ENCODE assay signal across 23 cellular contexts in genomic region chr12:68038650-68039049, GRCh38. TPM values are rescaled to one million over a fixed set of nuclear protein-coding genes. Genes with fewer than 3 reads are reported as not detected.
DNase-seq lines count a peak whose midpoint lies in the region; ATAC-seq and TF ChIP-seq lines count a peak whose summit lies in the region.
"Had no signal": no experiment of that assay in that cellular context is flagged by ENCODE, and none has a peak within 500 bp of the region (broad histone marks: within the 10 kb centered on the region; RNA-seq: fewer than 3 reads in every experiment).

No MANE protein-coding gene starts in this region.

- H3K27ac Mint-ChIP-seq in activated CD4-positive, alpha-beta T cell treated with anti-CD3 and anti-CD28 coated beads, Interleukin-2, amount 10 ng/mL, durations not matched to agents 24 days and 14 days = peak overlapping the region; percentile 13
- H3K27ac Mint-ChIP-seq in activated T-helper 1 cell treated with anti-CD3 and anti-CD28 coated beads, Interleukin-12 subunit alpha, Interleukin-12 subunit beta, Interleukin-2, Interleukin-4 antibody, amounts not matched to agents 30 ng/mL and 10 ng/mL and 1 ng/mL, durations not matched to agents 14 hours and 24 hours and 36 hours = peak overlapping the region; percentile 92
- H3K27ac Mint-ChIP-seq in stimulated activated effector memory CD8-positive, alpha-beta T cell treated with anti-CD3 and anti-CD28 coated beads, Interleukin-12 subunit alpha, Interleukin-12 subunit beta, amount 100 ng/mL, for 72 hours = peak overlapping the region; percentile 75
- H3K27ac Mint-ChIP-seq: HFFc6 had no signal

- H3K27me3 Mint-ChIP-seq in activated CD4-positive, alpha-beta T cell treated with anti-CD3 and anti-CD28 coated beads, Interleukin-2, amount 10 ng/mL, durations not matched to agents 24 days and 14 days = no peaks in the 10 kb centered on the region
- H3K27me3 Mint-ChIP-seq in activated T-helper 1 cell treated with anti-CD3 and anti-CD28 coated beads, Interleukin-12 subunit alpha, Interleukin-12 subunit beta, Interleukin-2, Interleukin-4 antibody, amounts not matched to agents 30 ng/mL and 10 ng/mL and 1 ng/mL, durations not matched to agents 14 hours and 24 hours and 36 hours (ENCODE audit: insufficient read depth) = no peaks in the 10 kb centered on the region
- H3K27me3 Mint-ChIP-seq: CD4-positive, alpha-beta memory T cell had no signal

- TF ChIP-seq CTCF in lower leg skin (IDR thresholded peaks at IDR 0.05) = no peak

- H3K4me3 Mint-ChIP-seq in activated CD4-positive, alpha-beta T cell treated with anti-CD3 and anti-CD28 coated beads, Interleukin-2, amount 10 ng/mL, durations not matched to agents 24 days and 14 days = no peak overlapping the region
- no peak overlapping the region for H3K4me3 Mint-ChIP-seq in activated T-helper 1 cell treated with anti-CD3 and anti-CD28 coated beads, Interleukin-12 subunit alpha, Interleukin-12 subunit beta, Interleukin-2, Interleukin-4 antibody, amounts not matched to agents 30 ng/mL and 10 ng/mL and 1 ng/mL, durations not matched to agents 14 hours and 24 hours and 36 hours
- H3K4me3 Mint-ChIP-seq in stimulated activated effector memory CD8-positive, alpha-beta T cell treated with anti-CD3 and anti-CD28 coated beads, Interleukin-12 subunit alpha, Interleukin-12 subunit beta, amount 100 ng/mL, for 72 hours = no peak overlapping the region
- H3K4me3 Mint-ChIP-seq: CD4-positive, alpha-beta memory T cell; HFFc6 had no signal

- 75 to 80% methylated on average over 3 of the region's 3 CpGs for WGBS in lower leg skin, 2 donors

- peaks cover 47% of the 10 kb centered on the region for H3K4me1 Mint-ChIP-seq in activated CD4-positive, alpha-beta T cell treated with anti-CD3 and anti-CD28 coated beads, Interleukin-2, amount 10 ng/mL, durations not matched to agents 24 days and 14 days
- H3K4me1 Mint-ChIP-seq in activated T-helper 1 cell treated with anti-CD3 and anti-CD28 coated beads, Interleukin-12 subunit alpha, Interleukin-12 subunit beta, Interleukin-2, Interleukin-4 antibody, amounts not matched to agents 30 ng/mL and 10 ng/mL and 1 ng/mL, durations not matched to agents 14 hours and 24 hours and 36 hours (ENCODE audit: low read depth) = peaks cover 83% of the 10 kb centered on the region
- H3K4me1 Mint-ChIP-seq in stimulated activated effector memory CD8-positive, alpha-beta T cell treated with anti-CD3 and anti-CD28 coated beads, Interleukin-12 subunit alpha, Interleukin-12 subunit beta, amount 100 ng/mL, for 72 hours = peaks cover 63% of the 10 kb centered on the region

- TF ChIP-seq POLR2A in lower leg skin (IDR thresholded peaks at IDR 0.05) = no peak

- ATAC-seq in stimulated activated effector memory CD8-positive, alpha-beta T cell treated with anti-CD3 and anti-CD28 coated beads, Interleukin-12 subunit alpha, Interleukin-12 subunit beta, amount 100 ng/mL, for 72 hours = no peak
- ATAC-seq in HG02798 (IDR thresholded peaks at IDR 0.05; ENCODE audit: poor library complexity, unreplicated experiment) = no peak
- ATAC-seq: A549 had no signal

- no peak overlapping the region for H3K4me3 ChIP-seq in lower leg skin (ENCODE audit: low read depth, poor library complexity, severe bottlenecking)
- H3K4me3 ChIP-seq: A549, HAP-1 had no signal

- peaks cover 12% of the 10 kb centered on the region for H3K9me3 Mint-ChIP-seq in activated CD4-positive, alpha-beta T cell treated with anti-CD3 and anti-CD28 coated beads, Interleukin-2, amount 10 ng/mL, durations not matched to agents 24 days and 14 days
- H3K9me3 Mint-ChIP-seq in activated T-helper 1 cell treated with anti-CD3 and anti-CD28 coated beads, Interleukin-12 subunit alpha, Interleukin-12 subunit beta, Interleukin-2, Interleukin-4 antibody, amounts not matched to agents 30 ng/mL and 10 ng/mL and 1 ng/mL, durations not matched to agents 14 hours and 24 hours and 36 hours = peaks cover 13% of the 10 kb centered on the region
- peaks cover 5% of the 10 kb centered on the region for H3K9me3 Mint-ChIP-seq in stimulated activated effector memory CD8-positive, alpha-beta T cell treated with anti-CD3 and anti-CD28 coated beads, Interleukin-12 subunit alpha, Interleukin-12 subunit beta, amount 100 ng/mL, for 72 hours
- H3K9me3 Mint-ChIP-seq: CD4-positive, alpha-beta memory T cell; HFFc6 had no signal

- no peak for DNase-seq in activated CD4-positive, alpha-beta T cell treated with anti-CD3 and anti-CD28 coated beads, Interleukin-2, amount 10 ng/mL, durations not matched to agents 24 days and 14 days
- DNase-seq in activated CD4-positive, alpha-beta T cell treated with anti-CD3 and anti-CD28 coated beads for 1 hour = no peak
- DNase-seq in NCI-H526 (lab: John Stamatoyannopoulos, UW) (peak; percentile 16 to 32), lower leg skin (ENCODE audit: low spot score in 2 of 2) (no peak)
- no peak for DNase-seq in activated T-helper 1 cell treated with anti-CD3 and anti-CD28 coated beads, Interleukin-12 subunit alpha, Interleukin-12 subunit beta, Interleukin-2, Interleukin-4 antibody, amounts not matched to agents 30 ng/mL and 10 ng/mL and 1 ng/mL, durations not matched to agents 14 hours and 24 hours and 36 hours (ENCODE audit: low spot score)
- no peak for DNase-seq in stimulated activated effector memory CD8-positive, alpha-beta T cell treated with anti-CD3 and anti-CD28 coated beads, Interleukin-12 subunit alpha, Interleukin-12 subunit beta, amount 100 ng/mL, for 72 hours (ENCODE audit: low spot score in 2 of 2)
- DNase-seq: 8988T; ACHN; AML-193; C1 segment of cervical spinal cord; Calu3; CD4-positive, alpha-beta memory T cell; COR-L47; DMS53; DMS79 treated with DMSO at 0.1 percent for 48 hours; GF-D8; GOT3; HFFc6 had no signal

- no peaks in the 10 kb centered on the region for H3K36me3 Mint-ChIP-seq in activated CD4-positive, alpha-beta T cell treated with anti-CD3 and anti-CD28 coated beads, Interleukin-2, amount 10 ng/mL, durations not matched to agents 24 days and 14 days (ENCODE audit: low read depth)
- H3K36me3 Mint-ChIP-seq in activated T-helper 1 cell treated with anti-CD3 and anti-CD28 coated beads, Interleukin-12 subunit alpha, Interleukin-12 subunit beta, Interleukin-2, Interleukin-4 antibody, amounts not matched to agents 30 ng/mL and 10 ng/mL and 1 ng/mL, durations not matched to agents 14 hours and 24 hours and 36 hours (ENCODE audit: low read depth) = peaks cover 23% of the 10 kb centered on the region
- H3K36me3 Mint-ChIP-seq in stimulated activated effector memory CD8-positive, alpha-beta T cell treated with anti-CD3 and anti-CD28 coated beads, Interleukin-12 subunit alpha, Interleukin-12 subunit beta, amount 100 ng/mL, for 72 hours = peaks cover 4% of the 10 kb centered on the region

- intact Hi-C loops in activated CD4-positive, alpha-beta T cell treated with anti-CD3 and anti-CD28 coated beads, Interleukin-2, amount 10 ng/mL, durations not matched to agents 24 days and 14 days (cut with micrococcal nuclease) = loop anchor here (5.0 kb wide), 2 partner anchors 36 to 294 kb away; partner anchors contain the start of gene MDM1
- intact Hi-C loops in activated T-helper 1 cell treated with anti-CD3 and anti-CD28 coated beads, Interleukin-12 subunit alpha, Interleukin-12 subunit beta, Interleukin-2, Interleukin-4 antibody, amounts not matched to agents 30 ng/mL and 10 ng/mL and 1 ng/mL, durations not matched to agents 14 hours and 24 hours and 36 hours (cut with micrococcal nuclease) = loop anchor here (5.0 kb wide), 1 partner anchor 96 kb away; no protein-coding TSS in a partner anchor
- intact Hi-C loops in lower leg skin (cut with DNase I; ENCODE audit: low total_unique reads) = no loop called here

RNA-seq across cellular contexts. Expression of gene IFNG-AS1, which starts 49.4 kb away (rescaled TPM):
- total RNA-seq in activated CD4-positive, alpha-beta T cell treated with anti-CD3 and anti-CD28 coated beads, Interleukin-2, amount 10 ng/mL, durations not matched to agents 24 days and 14 days = not detected in 2 replicates
- 0.41 and 0.83 TPM in 2 replicates for total RNA-seq in activated T-helper 1 cell treated with anti-CD3 and anti-CD28 coated beads, Interleukin-12 subunit alpha, Interleukin-12 subunit beta, Interleukin-2, Interleukin-4 antibody, amounts not matched to agents 30 ng/mL and 10 ng/mL and 1 ng/mL, durations not matched to agents 14 hours and 24 hours and 36 hours
- total RNA-seq in lower leg skin = under 1 TPM in 2 of 4 donors, not detected in 2; 0.37 to 0.58 TPM
- total RNA-seq: Calu3, Daoy, G401, HFFc6 had no signal

Comparison
In these comparisons a context has a peak if more than half of its experiments do, and no peak if none do; other contexts are left out.
1. DNase-seq: peak in NCI-H526 (2 of 2); none in activated CD4-positive, alpha-beta T cell treated with anti-CD3 and anti-CD28 coated beads, Interleukin-2, amount 10 ng/mL, durations not matched to agents 24 days and 14 days (single experiment), activated CD4-positive, alpha-beta T cell treated with anti-CD3 and anti-CD28 coated beads for 1 hour (single experiment), activated T-helper 1 cell treated with anti-CD3 and anti-CD28 coated beads, Interleukin-12 subunit alpha, Interleukin-12 subunit beta, Interleukin-2, Interleukin-4 antibody, amounts not matched to agents 30 ng/mL and 10 ng/mL and 1 ng/mL, durations not matched to agents 14 hours and 24 hours and 36 hours (single experiment), stimulated activated effector memory CD8-positive, alpha-beta T cell treated with anti-CD3 and anti-CD28 coated beads, Interleukin-12 subunit alpha, Interleukin-12 subunit beta, amount 100 ng/mL, for 72 hours (0 of 2) and lower leg skin (0 of 2).
2. H3K27ac Mint-ChIP-seq: peak in every context shown above with its lines; median percentile 92 in activated T-helper 1 cell treated with anti-CD3 and anti-CD28 coated beads, Interleukin-12 subunit alpha, Interleukin-12 subunit beta, Interleukin-2, Interleukin-4 antibody, amounts not matched to agents 30 ng/mL and 10 ng/mL and 1 ng/mL, durations not matched to agents 14 hours and 24 hours and 36 hours; 75 in stimulated activated effector memory CD8-positive, alpha-beta T cell treated with anti-CD3 and anti-CD28 coated beads, Interleukin-12 subunit alpha, Interleukin-12 subunit beta, amount 100 ng/mL, for 72 hours; 13 in activated CD4-positive, alpha-beta T cell treated with anti-CD3 and anti-CD28 coated beads, Interleukin-2, amount 10 ng/mL, durations not matched to agents 24 days and 14 days.